In the genomic region with DNA sequence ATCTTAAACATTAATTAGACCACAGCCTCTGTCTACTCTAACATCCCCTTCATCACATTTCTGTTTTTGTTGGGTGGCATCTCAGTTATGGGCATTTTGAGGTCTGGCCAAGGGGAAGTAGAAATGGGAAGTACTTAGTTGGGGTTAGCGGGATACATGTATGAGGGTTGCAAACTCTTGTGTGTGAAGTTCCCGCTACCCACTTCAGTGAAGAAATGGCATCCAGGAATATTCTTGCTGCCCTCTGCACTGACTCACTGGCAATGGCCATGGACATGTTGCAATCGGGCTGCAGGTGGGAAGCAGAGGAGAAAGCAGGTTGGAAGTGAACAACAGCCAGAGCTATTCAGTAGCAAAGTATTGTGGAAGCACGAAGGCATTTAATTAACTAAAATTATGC, we compare ENCODE assay signal across 11 cellular contexts. TPM values are rescaled to one million over a fixed set of nuclear protein-coding genes. Genes with fewer than 3 reads are reported as not detected.
DNase-seq lines count a peak whose midpoint lies in the region; ATAC-seq lines count a peak whose summit lies in the region.
"Had no signal": no experiment of that assay in that cellular context is flagged by ENCODE, and none has a peak within 500 bp of the region (broad histone marks: within the 10 kb centered on the region; RNA-seq: fewer than 3 reads in every experiment).

No MANE protein-coding gene starts in this region.

- peaks cover 69% of the 10 kb centered on the region for H3K4me1 Mint-ChIP-seq in activated T-cell treated with anti-CD3 and anti-CD28 coated beads, Interleukin-2, amount 50 U/mL, for 4 hours (ENCODE audit: low read depth)

- no peak for DNase-seq in activated T-cell treated with anti-CD3 and anti-CD28 coated beads, Interleukin-2, amount 50 U/mL, for 4 hours
- DNase-seq in activated T-cell treated with anti-CD3 and anti-CD28 coated beads, Interleukin-2, amount 50 U/mL, for 48 hours, result no peak
- DNase-seq in NOMO-1 treated with DMSO at 0.1 percent for 48 hours (lab: John Stamatoyannopoulos, UW; ENCODE audit: unreplicated experiment) (peak; percentile 87), amniotic epithelial cell (ENCODE audit: low read depth) (peak; percentile 11), sciatic nerve (ENCODE audit: low spot score) (no peak), NCI-H2227 treated with DMSO at 0.1 percent for 48 hours (lab: John Stamatoyannopoulos, UW) (no peak)
- DNase-seq in stimulated activated CD4-positive, alpha-beta T cell treated with anti-CD3 and anti-CD28 coated beads, Interleukin-4, amount 100 ng/mL, for 1 hour, result no peak
- DNase-seq: activated gamma-delta T cell, NCI-H526 had no signal

- H3K9me3 Mint-ChIP-seq in activated T-cell treated with anti-CD3 and anti-CD28 coated beads, Interleukin-2, amount 50 U/mL, for 4 hours, result no peaks in the 10 kb centered on the region

- H3K4me3 Mint-ChIP-seq in activated T-cell treated with anti-CD3 and anti-CD28 coated beads, Interleukin-2, amount 50 U/mL, for 4 hours, result peak overlapping the region; percentile 50

- no peak for ATAC-seq in activated T-cell treated with anti-CD3 and anti-CD28 coated beads, Interleukin-2, amount 50 U/mL, for 4 hours
- ATAC-seq in sciatic nerve (peak; percentile 67), GM18502 (IDR thresholded peaks at IDR 0.05; ENCODE audit: poor library complexity, unreplicated experiment) (no peak)

- H3K36me3 Mint-ChIP-seq in activated T-cell treated with anti-CD3 and anti-CD28 coated beads, Interleukin-2, amount 50 U/mL, for 4 hours (ENCODE audit: insufficient read depth), result peaks cover 47% of the 10 kb centered on the region

- no peaks in the 10 kb centered on the region for H3K27me3 Mint-ChIP-seq in activated T-cell treated with anti-CD3 and anti-CD28 coated beads, Interleukin-2, amount 50 U/mL, for 4 hours (ENCODE audit: low read depth)

- intact Hi-C loops in sciatic nerve (cut with DNase I), result no loop called here

RNA-seq across cellular contexts. Expression of a gene that starts 7.4 kb away (rescaled TPM):
- total RNA-seq in activated T-cell treated with anti-CD3 and anti-CD28 coated beads, Interleukin-2, amount 50 U/mL, for 4 hours, result 100 to 1,000 TPM; 313 to 347 (median 336) TPM
- total RNA-seq in sciatic nerve, result 6.8 TPM
- total RNA-seq: LHCN-M2 had no signal

RNA-seq across cellular contexts. Expression of a gene that starts 34.8 kb away (rescaled TPM):
- total RNA-seq in activated T-cell treated with anti-CD3 and anti-CD28 coated beads, Interleukin-2, amount 50 U/mL, for 4 hours, result 10 to 100 TPM; 44.1 to 80.5 (median 71.7) TPM
- total RNA-seq in sciatic nerve, result 1.6 TPM
- total RNA-seq: LHCN-M2 had no signal

RNA-seq across cellular contexts. Expression of a gene that starts 57.4 kb away (rescaled TPM):
- total RNA-seq in activated T-cell treated with anti-CD3 and anti-CD28 coated beads, Interleukin-2, amount 50 U/mL, for 4 hours, result 100 to 1,000 TPM in 1 of 3 donors, 10 to 100 TPM in 2; 69.2 to 138 (median 96.6) TPM
- 0.71 TPM for total RNA-seq in sciatic nerve
- total RNA-seq: LHCN-M2 had no signal

Comparison
In these comparisons a context has a peak if more than half of its experiments do, and no peak if none do; other contexts are left out.
1. DNase-seq: peak in NOMO-1 treated with DMSO at 0.1 percent for 48 hours (single experiment) and amniotic epithelial cell (single experiment); none in activated T-cell treated with anti-CD3 and anti-CD28 coated beads, Interleukin-2, amount 50 U/mL, for 4 hours (single experiment), activated T-cell treated with anti-CD3 and anti-CD28 coated beads, Interleukin-2, amount 50 U/mL, for 48 hours (0 of 2), sciatic nerve (single experiment), NCI-H2227 treated with DMSO at 0.1 percent for 48 hours (single experiment) and stimulated activated CD4-positive, alpha-beta T cell treated with anti-CD3 and anti-CD28 coated beads, Interleukin-4, amount 100 ng/mL, for 1 hour (single experiment).
2. RNA of a gene that starts 7.4 kb away (total RNA-seq): 313 to 347 TPM in activated T-cell treated with anti-CD3 and anti-CD28 coated beads, Interleukin-2, amount 50 U/mL, for 4 hours; 6.8 TPM in sciatic nerve (single experiment); every median in the first group is over 10 times any median in the second.
3. RNA of a gene that starts 34.8 kb away (total RNA-seq): 44.1 to 80.5 TPM in activated T-cell treated with anti-CD3 and anti-CD28 coated beads, Interleukin-2, amount 50 U/mL, for 4 hours; 1.6 TPM in sciatic nerve (single experiment); every median in the first group is over 10 times any median in the second.
4. RNA of a gene that starts 57.4 kb away (total RNA-seq): 69.2 to 138 TPM in activated T-cell treated with anti-CD3 and anti-CD28 coated beads, Interleukin-2, amount 50 U/mL, for 4 hours; 0.71 TPM in sciatic nerve (single experiment); every median in the first group is over 10 times any median in the second.